In the genomic region with DNA sequence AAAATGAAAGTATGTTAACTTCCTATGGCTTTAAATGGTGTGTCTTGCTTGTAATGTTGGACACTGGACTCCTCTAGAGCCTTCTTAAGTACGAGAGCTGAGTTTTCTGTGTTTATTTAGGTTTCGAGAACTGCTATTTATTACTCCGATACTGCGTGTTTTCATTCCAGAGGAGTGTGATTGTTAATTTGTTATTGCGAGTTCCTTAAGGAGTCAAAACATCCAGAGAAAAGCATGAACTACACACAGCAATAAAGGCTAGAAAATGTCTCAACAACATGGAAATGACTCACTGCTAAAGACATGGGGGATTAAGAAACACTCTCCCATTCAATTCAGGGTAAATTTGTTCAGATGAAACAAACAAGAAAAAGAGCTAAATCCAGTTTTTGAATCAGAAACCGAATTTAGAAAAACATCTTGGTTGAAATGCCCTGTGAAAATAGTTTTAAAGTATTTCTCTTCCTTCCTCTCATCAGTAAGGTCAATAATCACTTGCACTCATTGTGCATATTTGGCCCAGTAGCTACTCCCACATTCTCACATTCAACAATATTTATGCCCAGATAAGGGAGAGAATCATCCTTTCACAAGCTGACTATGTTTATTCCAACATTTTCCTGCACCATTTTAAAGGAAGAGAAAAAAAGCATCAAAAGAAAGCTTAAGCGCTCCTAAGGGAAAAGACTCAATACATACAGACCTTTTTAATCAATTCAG, we compare ENCODE assay signal across 10 cellular contexts. TPM values are rescaled to one million over a fixed set of nuclear protein-coding genes. Genes with fewer than 3 reads are reported as not detected.
A peak's percentile ranks its signal among the peaks of the same experiment; 100 is the strongest.
DNase-seq lines count a peak whose midpoint lies in the region; ATAC-seq and TF ChIP-seq lines count a peak whose summit lies in the region.
"Had no signal": no experiment of that assay in that cellular context is flagged by ENCODE, and none has a peak within 500 bp of the region (broad histone marks: within the 10 kb centered on the region; RNA-seq: fewer than 3 reads in every experiment).

No MANE protein-coding gene starts in this region.

- no peaks in the 10 kb centered on the region for H3K9me3 ChIP-seq in PC-9 (ENCODE audit: insufficient read depth, low read depth)

- H3F3A ChIP-seq in PC-9 (ENCODE audit: insufficient read depth, low read depth) = peaks cover 7% of the 10 kb centered on the region; the same call in 1 of the 2 replicates

- no TSS peak for BruUV-seq in PC-9 (replicated peaks; lab: Mats Ljungman, UMichigan)

- peak; percentile 42 for DNase-seq in COLO829 (ENCODE audit: low spot score)
- DNase-seq in PC-9 = no peak
- peak; percentile 87 for DNase-seq in fibroblast of pulmonary artery (ENCODE audit: low read depth)
- peak; percentile 98 for DNase-seq in renal cortical epithelial cell (ENCODE audit: low read depth)
- no peak for DNase-seq in NCI-H2227 treated with DMSO at 0.1 percent for 48 hours (lab: John Stamatoyannopoulos, UW)
- DNase-seq in COLO668 (lab: John Stamatoyannopoulos, UW; ENCODE audit: unreplicated experiment) = no peak
- DNase-seq in erythroblast (lab: John Stamatoyannopoulos, UW) = no peak
- DNase-seq: activated T-cell treated with anti-CD3 and anti-CD28 coated beads, Interleukin-2, amount 50 U/mL, for 1 hour; NCI-H2171 treated with DMSO at 0.1 percent for 48 hours had no signal

- peaks cover 28% of the 10 kb centered on the region for H3K4me1 ChIP-seq in PC-9 (replicated peaks; ENCODE audit: insufficient read depth)

- no peaks in the 10 kb centered on the region for H3K27me3 ChIP-seq in PC-9 (ENCODE audit: insufficient read depth, low read depth)

- intact Hi-C loops in PC-9 (cut with micrococcal nuclease; ENCODE audit: unreplicated experiment) = loop anchor here (10.0 kb wide), 1 partner anchor 669 kb away; a partner anchor contains a TSS

- TF ChIP-seq CTCF in PC-9 (conservative IDR thresholded peaks at IDR 0.05) (no peak), fibroblast of pulmonary artery (IDR thresholded peaks at IDR 0.05; ENCODE audit: low read length, missing control alignments) (no peak)

- no peak for ATAC-seq in HG02678 (IDR thresholded peaks at IDR 0.05; ENCODE audit: unreplicated experiment)

- H3K36me3 ChIP-seq in PC-9 (ENCODE audit: low read depth) = no peaks in the 10 kb centered on the region

- no peaks in the 10 kb centered on the region for H3K79me2 ChIP-seq in PC-9 (ENCODE audit: low read depth)

- no peak overlapping the region for H3K4me2 ChIP-seq in PC-9

- CTCF ChIA-PET in PC-9 (lab: Charles Lee) = interaction anchor here (0.8 kb wide), 1 partner anchor 20 kb away, joined by 3 read pairs; no protein-coding TSS in a partner anchor

- TF ChIP-seq POLR2A in erythroblast (IDR thresholded peaks at IDR 0.05; ENCODE audit: low read length) = no peak

- H3K4me3 ChIP-seq in PC-9 (no peak overlapping the region), fibroblast of pulmonary artery (replicated peaks; ENCODE audit: low read depth, low read length) (peak overlapping the region; percentile 23)

- H3K27ac ChIP-seq in PC-9 = peak overlapping the region; percentile 27

- no peaks in the 10 kb centered on the region for H3K9me2 ChIP-seq in PC-9 (ENCODE audit: insufficient read depth)

- H4K20me1 ChIP-seq in PC-9 (ENCODE audit: insufficient read depth) = peaks cover 2% of the 10 kb centered on the region; the same call in 1 of the 2 replicates

- POLR2A ChIA-PET in PC-9 (lab: Charles Lee; ENCODE audit: unreplicated experiment) = interaction anchor here (0.6 kb wide), 1 partner anchor 18 kb away, joined by 3 read pairs; no protein-coding TSS in a partner anchor

- no peak overlapping the region for H2AFZ ChIP-seq in PC-9

RNA-seq across cellular contexts. Expression of a gene that starts 36.0 kb away (rescaled TPM):
- total RNA-seq in PC-9 (2021) (35.6 and 42.7 TPM in 2 replicates), renal cortical epithelial cell (14.4 and 27.2 TPM in 2 replicates)

Comparison
In these comparisons a context has a peak if more than half of its experiments do, and no peak if none do; other contexts are left out.
1. DNase-seq: peak in COLO829 (single experiment), fibroblast of pulmonary artery (single experiment) and renal cortical epithelial cell (single experiment); none in PC-9 (0 of 2), NCI-H2227 treated with DMSO at 0.1 percent for 48 hours (single experiment), COLO668 (single experiment) and erythroblast (0 of 2).